1 cellular context compared by ENCODE assay signal in genomic region chr2:159285929-159286708, GRCh38.
TF ChIP-seq lines count a peak whose summit lies in the region.

TSS of gene WDSUB1 (minus strand) at chr2:159286703. CDS start at chr2:159283069, 3,634 bp downstream.

TF ChIP-seq in HepG2, 621 proteins besides CTCF, POLR2A, EP300 and RAD21 (continued from another document):
- TF ChIP-seq, protein P1, sequence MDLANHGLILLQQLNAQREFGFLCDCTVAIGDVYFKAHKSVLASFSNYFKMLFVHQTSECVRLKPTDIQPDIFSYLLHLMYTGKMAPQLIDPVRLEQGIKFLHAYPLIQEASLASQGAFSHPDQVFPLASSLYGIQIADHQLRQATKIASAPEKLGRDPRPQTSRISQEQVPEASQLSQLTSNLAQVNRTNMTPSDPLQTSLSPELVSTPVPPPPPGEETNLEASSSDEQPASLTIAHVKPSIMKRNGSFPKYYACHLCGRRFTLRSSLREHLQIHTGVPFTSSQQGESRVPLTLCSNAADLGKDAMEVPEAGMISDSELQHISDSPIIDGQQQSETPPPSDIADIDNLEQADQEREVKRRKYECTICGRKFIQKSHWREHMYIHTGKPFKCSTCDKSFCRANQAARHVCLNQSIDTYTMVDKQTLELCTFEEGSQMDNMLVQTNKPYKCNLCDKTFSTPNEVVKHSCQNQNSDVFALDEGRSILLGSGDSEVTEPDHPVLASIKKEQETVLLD (CRISPR knock-in tag; IDR thresholded peaks at IDR 0.05; ENCODE audit: low read depth) = peak; percentile 73; the same call in 1 of the 2 replicates
- TF ChIP-seq HNF4G (IDR thresholded peaks at IDR 0.05; ENCODE audit: borderline replicate concordance, low read depth, low read length) (no peak), HNF4G (CRISPR knock-in tag; IDR thresholded peaks at IDR 0.05; ENCODE audit: borderline replicate concordance, low read depth) (0 out of 2 replicates have a peak, but pooled peaks have one; percentile 43), PLRG1 (conservative IDR thresholded peaks at IDR 0.05) (no peak), RAD51 (IDR thresholded peaks at IDR 0.05; ENCODE audit: borderline replicate concordance) (no peak), CCDC6 (CRISPR knock-in tag; IDR thresholded peaks at IDR 0.05) (peak; percentile 96), NR2F6 (IDR thresholded peaks at IDR 0.05) (no peak), NR2F6 (CRISPR knock-in tag; IDR thresholded peaks at IDR 0.05) (peak; percentile 24; the same call in 1 of the 2 replicates), ERF (CRISPR knock-in tag; IDR thresholded peaks at IDR 0.05) (peak; percentile 89), ZBTB33 (CRISPR knock-in tag; IDR thresholded peaks at IDR 0.05) (no peak), THAP11 (CRISPR knock-in tag; IDR thresholded peaks at IDR 0.05) (peak; percentile 53), ZNF746 (CRISPR knock-in tag; IDR thresholded peaks at IDR 0.05) (peak; percentile 65; the same call in 1 of the 2 replicates), MATR3 (CRISPR knock-in tag; IDR thresholded peaks at IDR 0.05) (no peak), SRSF9 (IDR thresholded peaks at IDR 0.05; ENCODE audit: borderline replicate concordance, insufficient read depth, low read depth, low read length, poor library complexity, severe bottlenecking) (no peak), ZFAT (CRISPR knock-in tag; conservative IDR thresholded peaks at IDR 0.05) (peak; percentile 90; the same call in 1 of the 2 replicates), FOXC1 (CRISPR knock-in tag; IDR thresholded peaks at IDR 0.05; ENCODE audit: borderline replicate concordance) (peak; percentile 86), STAT6 (CRISPR knock-in tag; IDR thresholded peaks at IDR 0.05; ENCODE audit: borderline replicate concordance) (peak; percentile 48; the same call in 1 of the 2 replicates), GZF1 (CRISPR knock-in tag; IDR thresholded peaks at IDR 0.05) (peak; percentile 61; the same call in 1 of the 2 replicates), MTERF4 (CRISPR knock-in tag; IDR thresholded peaks at IDR 0.05) (peak; percentile 97; the same call in 1 of the 2 replicates), ZNF317 (CRISPR knock-in tag; IDR thresholded peaks at IDR 0.05) (no peak; the same call in 1 of the 2 replicates)
- TF ChIP-seq, protein P2, sequence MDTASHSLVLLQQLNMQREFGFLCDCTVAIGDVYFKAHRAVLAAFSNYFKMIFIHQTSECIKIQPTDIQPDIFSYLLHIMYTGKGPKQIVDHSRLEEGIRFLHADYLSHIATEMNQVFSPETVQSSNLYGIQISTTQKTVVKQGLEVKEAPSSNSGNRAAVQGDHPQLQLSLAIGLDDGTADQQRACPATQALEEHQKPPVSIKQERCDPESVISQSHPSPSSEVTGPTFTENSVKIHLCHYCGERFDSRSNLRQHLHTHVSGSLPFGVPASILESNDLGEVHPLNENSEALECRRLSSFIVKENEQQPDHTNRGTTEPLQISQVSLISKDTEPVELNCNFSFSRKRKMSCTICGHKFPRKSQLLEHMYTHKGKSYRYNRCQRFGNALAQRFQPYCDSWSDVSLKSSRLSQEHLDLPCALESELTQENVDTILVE (CRISPR knock-in tag; IDR thresholded peaks at IDR 0.05) = no peak; the same call in 1 of the 2 replicates
- TF ChIP-seq, protein P3, sequence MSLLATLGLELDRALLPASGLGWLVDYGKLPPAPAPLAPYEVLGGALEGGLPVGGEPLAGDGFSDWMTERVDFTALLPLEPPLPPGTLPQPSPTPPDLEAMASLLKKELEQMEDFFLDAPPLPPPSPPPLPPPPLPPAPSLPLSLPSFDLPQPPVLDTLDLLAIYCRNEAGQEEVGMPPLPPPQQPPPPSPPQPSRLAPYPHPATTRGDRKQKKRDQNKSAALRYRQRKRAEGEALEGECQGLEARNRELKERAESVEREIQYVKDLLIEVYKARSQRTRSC (CRISPR knock-in tag; IDR thresholded peaks at IDR 0.05; ENCODE audit: low read depth) = peak; percentile 80; the same call in 1 of the 2 replicates
TF ChIP-seq in HepG2: peak in this region for 340.
